1 cellular context compared by ENCODE assay signal in the genomic region with DNA sequence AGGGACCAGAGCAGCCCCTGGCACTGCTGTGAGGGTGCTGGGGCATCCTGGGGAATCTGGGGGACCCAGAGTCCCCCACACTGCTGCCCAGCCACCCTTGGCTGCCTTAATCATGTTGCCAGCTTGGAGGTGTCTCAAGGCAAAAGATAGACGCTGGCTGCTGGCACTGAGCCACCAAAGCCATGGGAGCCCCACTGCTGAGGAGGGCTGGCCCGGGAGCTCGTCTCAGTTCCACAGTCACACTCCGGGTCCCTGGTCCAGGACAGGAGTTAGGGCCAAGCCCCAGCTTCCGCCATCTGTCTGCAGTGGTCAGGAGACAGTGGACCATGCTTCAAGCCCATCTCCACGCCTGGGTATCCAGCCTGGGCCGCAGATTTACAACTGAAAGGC.
TF ChIP-seq lines count a peak whose summit lies in the region.

No MANE protein-coding gene starts in this region.

TF ChIP-seq in endothelial cell of umbilical vein, 7 proteins besides CTCF, POLR2A, EP300 and RAD21:
- TF ChIP-seq GATA2 (IDR thresholded peaks at IDR 0.05; ENCODE audit: insufficient read depth, insufficient read length, low read depth, low read length) (no peak), FOS (IDR thresholded peaks at IDR 0.05; ENCODE audit: borderline replicate concordance, insufficient read depth, low read length) (no peak), JUN (IDR thresholded peaks at IDR 0.05; ENCODE audit: borderline replicate concordance, insufficient read depth, insufficient read length, low read depth) (no peak)
